8 cellular contexts compared by ENCODE assay signal in the genomic region with DNA sequence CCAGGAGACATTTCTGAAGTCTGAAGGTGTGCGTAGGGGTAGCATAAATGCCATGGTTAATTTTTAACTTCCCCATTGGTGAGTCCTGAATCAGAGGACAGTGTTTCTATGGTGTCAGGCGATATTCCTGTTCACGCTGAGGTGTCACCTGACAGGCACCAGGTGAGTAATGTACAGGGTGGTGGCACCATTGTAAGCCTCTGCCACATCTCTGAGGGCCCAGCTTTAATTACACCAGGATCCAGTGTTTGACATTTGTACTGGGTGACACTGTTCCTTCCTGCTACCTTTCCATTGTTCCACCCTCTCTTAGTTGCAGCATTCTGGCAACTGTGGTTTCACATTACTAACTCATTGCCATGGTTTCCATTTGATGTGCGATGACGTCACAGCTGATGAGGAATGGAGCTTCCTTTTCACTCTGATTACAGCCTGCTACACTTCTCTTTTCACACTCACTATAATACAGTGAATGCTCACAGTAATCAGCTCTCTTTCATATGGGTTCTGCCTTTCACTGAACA. TPM values are rescaled to one million over a fixed set of nuclear protein-coding genes. Genes with fewer than 3 reads are reported as not detected.
DNase-seq lines count a peak whose midpoint lies in the region; ATAC-seq, FAIRE-seq and TF ChIP-seq lines count a peak whose summit lies in the region.

No MANE protein-coding gene starts in this region.

- peak; percentile 81 for FAIRE-seq in keratinocyte (lab: Jason Lieb, UNC)
- FAIRE-seq in kidney (lab: Jason Lieb, UNC) = no peak

- no peak for TF ChIP-seq CTCF in keratinocyte (optimal IDR thresholded peaks at IDR 0.05 in 1 of 3, IDR thresholded peaks at IDR 0.05 in 1 of 3, conservative IDR thresholded peaks at IDR 0.05 in 1 of 3; ENCODE audit: extremely low read depth in 1 of 3, insufficient read depth in 2 of 3, low read length in 3 of 3)
- TF ChIP-seq CTCF in kidney (IDR thresholded peaks at IDR 0.05; ENCODE audit: borderline replicate concordance, extremely low read depth, insufficient read depth) = no peak

- H3K4me2 ChIP-seq in BLaER1 (peak overlapping the region; percentile 19), keratinocyte (ENCODE audit: control insufficient read depth, extremely low read depth, insufficient read depth, low read depth, low read length) (no peak overlapping the region)

- H3K9me1 ChIP-seq in keratinocyte (ENCODE audit: control insufficient read depth, extremely low read depth, insufficient read depth, low read length) = no peaks in the 10 kb centered on the region

- no peak overlapping the region for H2AFZ ChIP-seq in keratinocyte (ENCODE audit: control insufficient read depth, low read length)

- no peaks in the 10 kb centered on the region for H3K27me3 ChIP-seq in BLaER1
- no peaks in the 10 kb centered on the region for H3K27me3 ChIP-seq in keratinocyte (ENCODE audit: control insufficient read depth, extremely low read depth, insufficient read depth, low read length)

- intact Hi-C loops in posterior cingulate gyrus (cut with DNase I) = no loop called here
- intact Hi-C loops in kidney (cut with DNase I) = no loop called here

- DNase-seq in HT-29 (ENCODE audit: low spot score) = peak; percentile 73
- no peak for DNase-seq in keratinocyte (ENCODE audit: low read depth, low spot score)
- no peak for DNase-seq in posterior cingulate gyrus
- DNase-seq in pons (ENCODE audit: low spot score) = no peak
- DNase-seq in NK-92 treated with Interleukin-12 subunit alpha and Interleukin-12 subunit beta, amount 100 ng/mL, for 24 hours (lab: John Stamatoyannopoulos, UW) = no peak
- DNase-seq in kidney = no peak

- dilution Hi-C loops in keratinocyte (cut with MboI; ENCODE audit: extremely low pct_ligation_motif_present, low sequenced_read_pairs) = no loop called here

- no peaks in the 10 kb centered on the region for H4K20me1 ChIP-seq in BLaER1
- H4K20me1 ChIP-seq in keratinocyte (ENCODE audit: control insufficient read depth, extremely low read depth, insufficient read depth, low read length) = no peaks in the 10 kb centered on the region

- H3K4me3 ChIP-seq in BLaER1 (no peak overlapping the region), keratinocyte (ENCODE audit: control insufficient read depth in 2 of 3, extremely low read depth in 1 of 3, insufficient read depth in 2 of 3, low read depth in 1 of 3, low read length in 3 of 3) (no peak overlapping the region), kidney (ENCODE audit: low read length in 2 of 2) (no peak overlapping the region)

- no peak overlapping the region for H3K9ac ChIP-seq in BLaER1
- no peak overlapping the region for H3K9ac ChIP-seq in keratinocyte (ENCODE audit: control insufficient read depth, extremely low read depth, insufficient read depth, low read length)
- H3K9ac ChIP-seq in kidney (ENCODE audit: low read length in 2 of 2) = no peak overlapping the region

- ATAC-seq in SK-N-SH treated with all-trans-retinoic acid at 6 μM for 48 hours = peak; percentile 88

- H3K4me1 ChIP-seq in BLaER1 (peaks cover 14% of the 10 kb centered on the region), keratinocyte (ENCODE audit: control insufficient read depth, extremely low read depth, insufficient read depth, low read length) (peaks cover 5% of the 10 kb centered on the region), kidney (ENCODE audit: control insufficient read depth in 1 of 2, insufficient read depth in 1 of 2, low read depth in 1 of 2, low read length in 2 of 2) (no peaks in the 10 kb centered on the region)

- H3K27ac ChIP-seq in BLaER1 (no peak overlapping the region), keratinocyte (ENCODE audit: control insufficient read depth, insufficient read depth, low read length) (peak overlapping the region; percentile 13), kidney (ENCODE audit: low read depth in 2 of 2, low read length in 2 of 2) (no peak overlapping the region)

- no peaks in the 10 kb centered on the region for H3K9me3 ChIP-seq in BLaER1
- no peaks in the 10 kb centered on the region for H3K9me3 ChIP-seq in keratinocyte (ENCODE audit: control insufficient read depth, low read depth, low read length)
- no peaks in the 10 kb centered on the region for H3K9me3 ChIP-seq in kidney (ENCODE audit: control insufficient read depth in 1 of 2, low read length in 2 of 2)

- H3K36me3 ChIP-seq in BLaER1 = no peaks in the 10 kb centered on the region
- no peaks in the 10 kb centered on the region for H3K36me3 ChIP-seq in keratinocyte (ENCODE audit: control insufficient read depth in 2 of 2, extremely low read depth in 1 of 2, insufficient read depth in 2 of 2, low read length in 2 of 2)
- no peaks in the 10 kb centered on the region for H3K36me3 ChIP-seq in kidney (ENCODE audit: control insufficient read depth in 1 of 2, insufficient read depth in 2 of 2, low read length in 2 of 2)

- H3K79me2 ChIP-seq in keratinocyte (ENCODE audit: control insufficient read depth, insufficient read depth, low read length) = no peaks in the 10 kb centered on the region

TF ChIP-seq in SK-N-SH treated with all-trans-retinoic acid at 6 μM for 48 hours, 23 proteins besides CTCF, POLR2A, EP300 and RAD21:
- TF ChIP-seq TOX (CRISPR knock-in tag; IDR thresholded peaks at IDR 0.05; ENCODE audit: borderline replicate concordance) = no peak
- TF ChIP-seq, protein P1, sequence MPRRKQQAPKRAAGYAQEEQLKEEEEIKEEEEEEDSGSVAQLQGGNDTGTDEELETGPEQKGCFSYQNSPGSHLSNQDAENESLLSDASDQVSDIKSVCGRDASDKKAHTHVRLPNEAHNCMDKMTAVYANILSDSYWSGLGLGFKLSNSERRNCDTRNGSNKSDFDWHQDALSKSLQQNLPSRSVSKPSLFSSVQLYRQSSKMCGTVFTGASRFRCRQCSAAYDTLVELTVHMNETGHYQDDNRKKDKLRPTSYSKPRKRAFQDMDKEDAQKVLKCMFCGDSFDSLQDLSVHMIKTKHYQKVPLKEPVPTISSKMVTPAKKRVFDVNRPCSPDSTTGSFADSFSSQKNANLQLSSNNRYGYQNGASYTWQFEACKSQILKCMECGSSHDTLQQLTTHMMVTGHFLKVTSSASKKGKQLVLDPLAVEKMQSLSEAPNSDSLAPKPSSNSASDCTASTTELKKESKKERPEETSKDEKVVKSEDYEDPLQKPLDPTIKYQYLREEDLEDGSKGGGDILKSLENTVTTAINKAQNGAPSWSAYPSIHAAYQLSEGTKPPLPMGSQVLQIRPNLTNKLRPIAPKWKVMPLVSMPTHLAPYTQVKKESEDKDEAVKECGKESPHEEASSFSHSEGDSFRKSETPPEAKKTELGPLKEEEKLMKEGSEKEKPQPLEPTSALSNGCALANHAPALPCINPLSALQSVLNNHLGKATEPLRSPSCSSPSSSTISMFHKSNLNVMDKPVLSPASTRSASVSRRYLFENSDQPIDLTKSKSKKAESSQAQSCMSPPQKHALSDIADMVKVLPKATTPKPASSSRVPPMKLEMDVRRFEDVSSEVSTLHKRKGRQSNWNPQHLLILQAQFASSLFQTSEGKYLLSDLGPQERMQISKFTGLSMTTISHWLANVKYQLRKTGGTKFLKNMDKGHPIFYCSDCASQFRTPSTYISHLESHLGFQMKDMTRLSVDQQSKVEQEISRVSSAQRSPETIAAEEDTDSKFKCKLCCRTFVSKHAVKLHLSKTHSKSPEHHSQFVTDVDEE (CRISPR knock-in tag; IDR thresholded peaks at IDR 0.05) = no peak
- no peak for TF ChIP-seq BACH2 (CRISPR knock-in tag; IDR thresholded peaks at IDR 0.05; ENCODE audit: borderline replicate concordance)
- TF ChIP-seq ZNF565 (CRISPR knock-in tag; conservative IDR thresholded peaks at IDR 0.05; ENCODE audit: low read depth) = no peak
- no peak for TF ChIP-seq SNAI2 (CRISPR knock-in tag; IDR thresholded peaks at IDR 0.05)
- TF ChIP-seq ESRRG (CRISPR knock-in tag; IDR thresholded peaks at IDR 0.05) = no peak
- no peak for TF ChIP-seq CSDC2 (CRISPR knock-in tag; IDR thresholded peaks at IDR 0.05)
- TF ChIP-seq ISL1 (CRISPR knock-in tag; IDR thresholded peaks at IDR 0.05) = no peak
- TF ChIP-seq CSRNP3 (CRISPR knock-in tag; IDR thresholded peaks at IDR 0.05) = no peak
- no peak for TF ChIP-seq RARB (CRISPR knock-in tag; IDR thresholded peaks at IDR 0.05)
- no peak for TF ChIP-seq PPARA (CRISPR knock-in tag; IDR thresholded peaks at IDR 0.05; ENCODE audit: borderline replicate concordance)
- TF ChIP-seq ZFP3 (CRISPR knock-in tag; IDR thresholded peaks at IDR 0.05) = no peak
- no peak for TF ChIP-seq TCF4 (CRISPR knock-in tag; IDR thresholded peaks at IDR 0.05; ENCODE audit: borderline replicate concordance)

RNA-seq across cellular contexts. Expression of gene MARK1, which starts 40.6 kb away (rescaled TPM):
- total RNA-seq in HT-29 (2014; rRNA removed; shearing (Covaris generic)) = not detected in 2 replicates
- polyA plus RNA-seq in keratinocyte (6.1 to 11.3 TPM (median 8.4 TPM) in 3 replicates), kidney (ENCODE audit: insufficient read depth, low read depth, low replicate concordance) (2.6 TPM)
- polyA plus RNA-seq in keratinocyte (2011; ENCODE audit: low read depth) = 13.5 TPM
- polyA plus RNA-seq in keratinocyte (2011; cell fraction: cytosol; rRNA removed) = 9.4 and 10.4 TPM in 2 replicates
- polyA plus RNA-seq in keratinocyte (2011; cell fraction: nucleus; rRNA removed) = 13.5 and 18.8 TPM in 2 replicates
- 8.8 and 10.9 TPM in 2 replicates for polyA plus RNA-seq in keratinocyte (2012; ENCODE audit: low replicate concordance)
- polyA minus RNA-seq in keratinocyte = 3.4 to 5.9 TPM (median 5.2 TPM) in 3 replicates
- 7.7 TPM for polyA minus RNA-seq in keratinocyte (2011; cell fraction: cytosol; rRNA and poly(A)+ RNA removed)
- 10.2 and 23.0 TPM in 2 replicates for polyA minus RNA-seq in keratinocyte (2011; cell fraction: nucleus; rRNA and poly(A)+ RNA removed)
- total RNA-seq in kidney = 5.3 TPM
